ENCODE assay signal across 8 cellular contexts in genomic region chr4:39046243-39046642, GRCh38. TPM values are rescaled to one million over a fixed set of nuclear protein-coding genes. Genes with fewer than 3 reads are reported as not detected.
DNase-seq lines count a peak whose midpoint lies in the region; ATAC-seq, FAIRE-seq and TF ChIP-seq lines count a peak whose summit lies in the region.

No MANE protein-coding gene starts in this region.

- intact Hi-C loops in activated CD4-positive, alpha-beta memory T cell treated with anti-CD3 and anti-CD28 coated beads for 36 hours (cut with micrococcal nuclease) = loop anchor here (1.0 to 10.0 kb wide), 4 partner anchors 89 to 381 kb away; partner anchors contain the start of genes KLF3 and TLR1
- intact Hi-C loops in kidney (cut with DNase I) = no loop called here

- peaks cover 12 to 17% of the 10 kb centered on the region in 2 donors for H3K4me1 ChIP-seq in kidney (ENCODE audit: control insufficient read depth in 1 of 2, insufficient read depth in 1 of 2, low read depth in 1 of 2, low read length in 2 of 2)

- H3K4me1 Mint-ChIP-seq in activated CD4-positive, alpha-beta memory T cell treated with anti-CD3 and anti-CD28 coated beads for 36 hours (ENCODE audit: low read depth) = peaks cover 60% of the 10 kb centered on the region

- CTCF ChIA-PET in activated CD4-positive, alpha-beta memory T cell treated with anti-CD3 and anti-CD28 coated beads for 36 hours (lab: Charles Lee) = interaction anchor here (0.7 to 1.9 kb wide), 5 partner anchors 16 to 143 kb away, joined by 3 to 6 read pairs (median 3); no protein-coding TSS in a partner anchor

- no peaks in the 10 kb centered on the region for H3K27me3 Mint-ChIP-seq in activated CD4-positive, alpha-beta memory T cell treated with anti-CD3 and anti-CD28 coated beads for 36 hours

- H3K36me3 ChIP-seq in kidney (ENCODE audit: control insufficient read depth in 1 of 2, insufficient read depth in 2 of 2, low read length in 2 of 2) = no peaks in the 10 kb centered on the region

- no peak for ATAC-seq in left lobe of liver
- no peak for ATAC-seq in HG03095 (IDR thresholded peaks at IDR 0.05; ENCODE audit: unreplicated experiment)

- peak; percentile 8 for DNase-seq in stimulated activated CD4-positive, alpha-beta T cell treated with anti-CD3 and anti-CD28 coated beads, Interleukin-4, amount 100 ng/mL, for 1 hour
- DNase-seq in stimulated activated CD4-positive, alpha-beta T cell treated with anti-CD3 and anti-CD28 coated beads, Interleukin-4, amount 100 ng/mL, for 24 hours = no peak
- DNase-seq in activated CD4-positive, alpha-beta memory T cell treated with anti-CD3 and anti-CD28 coated beads for 36 hours = peak; percentile 41
- DNase-seq in kidney (no peak), NCI-H2196 (lab: John Stamatoyannopoulos, UW; ENCODE audit: unreplicated experiment) (no peak), left lobe of liver (ENCODE audit: low spot score) (no peak)
- DNase-seq in effector CD4-positive, alpha-beta T cell = no peak

- H3K4me3 Mint-ChIP-seq in activated CD4-positive, alpha-beta memory T cell treated with anti-CD3 and anti-CD28 coated beads for 36 hours = peak overlapping the region; percentile 87

- no peak for TF ChIP-seq CTCF in kidney (IDR thresholded peaks at IDR 0.05; ENCODE audit: borderline replicate concordance, extremely low read depth, insufficient read depth)

- peak overlapping the region; percentile 95 for H3K27ac Mint-ChIP-seq in activated CD4-positive, alpha-beta memory T cell treated with anti-CD3 and anti-CD28 coated beads for 36 hours

- no peak for FAIRE-seq in kidney (lab: Jason Lieb, UNC)

- H3K9ac ChIP-seq in kidney (ENCODE audit: low read length in 2 of 2) = peak overlapping the region in 1 of 2 donors; percentile 80

- peak overlapping the region in 1 of 2 donors; percentile 35 for H3K27ac ChIP-seq in kidney (ENCODE audit: low read depth in 2 of 2, low read length in 2 of 2)

- H3K4me3 ChIP-seq in kidney (ENCODE audit: low read length in 2 of 2) = peak overlapping the region; percentile 71 to 84

- no peaks in the 10 kb centered on the region for H3K9me3 Mint-ChIP-seq in activated CD4-positive, alpha-beta memory T cell treated with anti-CD3 and anti-CD28 coated beads for 36 hours

- no peaks in the 10 kb centered on the region for H3K9me3 ChIP-seq in kidney (ENCODE audit: control insufficient read depth in 1 of 2, low read length in 2 of 2)

- POLR2A ChIA-PET in activated CD4-positive, alpha-beta memory T cell treated with anti-CD3 and anti-CD28 coated beads for 36 hours (lab: Charles Lee) = interaction anchor here (0.6 to 4.9 kb wide), 8 partner anchors 14 to 307 kb away, joined by 4 to 75 read pairs (median 6); partner anchors contain the start of gene TMEM156

- peaks cover 11% of the 10 kb centered on the region for H3K36me3 Mint-ChIP-seq in activated CD4-positive, alpha-beta memory T cell treated with anti-CD3 and anti-CD28 coated beads for 36 hours

RNA-seq across cellular contexts. Expression of gene TMEM156, which starts 14.0 kb away (rescaled TPM):
- total RNA-seq in activated CD4-positive, alpha-beta memory T cell treated with anti-CD3 and anti-CD28 coated beads for 36 hours = 10 to 100 TPM; 28.0 to 28.4 TPM
- 3.5 TPM for total RNA-seq in kidney
- polyA plus RNA-seq in kidney (ENCODE audit: insufficient read depth, low read depth, low replicate concordance) = 1.8 TPM
- 0.55 TPM for total RNA-seq in left lobe of liver

RNA-seq across cellular contexts. Expression of gene KLHL5, which starts 15.8 kb away (rescaled TPM):
- 10 to 100 TPM; 35.2 to 35.6 TPM for total RNA-seq in activated CD4-positive, alpha-beta memory T cell treated with anti-CD3 and anti-CD28 coated beads for 36 hours
- total RNA-seq in kidney (47.8 TPM), left lobe of liver (30.4 TPM)
- polyA plus RNA-seq in kidney (ENCODE audit: insufficient read depth, low read depth, low replicate concordance) = 12.2 TPM

Comparison
In these comparisons a context has a peak if more than half of its experiments do, and no peak if none do; other contexts are left out.
1. DNase-seq: peak in stimulated activated CD4-positive, alpha-beta T cell treated with anti-CD3 and anti-CD28 coated beads, Interleukin-4, amount 100 ng/mL, for 1 hour (single experiment) and activated CD4-positive, alpha-beta memory T cell treated with anti-CD3 and anti-CD28 coated beads for 36 hours (single experiment); none in stimulated activated CD4-positive, alpha-beta T cell treated with anti-CD3 and anti-CD28 coated beads, Interleukin-4, amount 100 ng/mL, for 24 hours (single experiment), kidney (single experiment), NCI-H2196 (single experiment), left lobe of liver (single experiment) and effector CD4-positive, alpha-beta T cell (single experiment).